ENCODE assay signal across 13 cellular contexts in the genomic region with DNA sequence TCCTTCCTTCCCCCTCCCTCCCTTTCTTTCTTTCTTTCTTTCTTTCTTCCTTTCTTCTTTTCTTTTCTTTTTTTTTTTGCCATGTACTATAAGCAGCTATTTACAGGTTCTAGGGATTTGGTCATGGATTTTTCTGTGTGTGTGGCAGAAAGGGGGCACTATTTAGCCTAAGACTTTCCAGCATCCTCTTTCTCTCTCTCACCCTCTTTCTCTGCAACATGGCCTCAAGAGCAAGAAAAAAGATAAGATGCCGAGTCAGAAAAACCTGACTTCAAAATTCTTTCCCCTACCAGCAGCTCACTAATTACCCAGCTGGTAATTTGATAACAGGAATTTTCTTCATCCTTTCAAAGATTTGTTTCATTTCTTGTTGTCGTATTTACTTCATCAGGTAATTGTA.
DNase-seq lines count a peak whose midpoint lies in the region; ATAC-seq and TF ChIP-seq lines count a peak whose summit lies in the region.
"Had no signal": no experiment of that assay in that cellular context is flagged by ENCODE, and none has a peak within 500 bp of the region (broad histone marks: within the 10 kb centered on the region; RNA-seq: fewer than 3 reads in every experiment).

No MANE protein-coding gene starts in this region.

- H3K9ac ChIP-seq in SK-N-MC (ENCODE audit: insufficient read length) (no peak overlapping the region), subcutaneous abdominal adipose tissue (ENCODE audit: low read length in 5 of 5) (no peak overlapping the region)

- H3K9me3 ChIP-seq in SK-N-MC (ENCODE audit: low read depth, low read length) = no peaks in the 10 kb centered on the region
- H3K9me3 ChIP-seq in subcutaneous abdominal adipose tissue (ENCODE audit: control insufficient read depth in 5 of 5, low read length in 5 of 5) = peaks cover 0 to 2% (median 0%) of the 10 kb centered on the region in 5 donors
- no peaks in the 10 kb centered on the region for H3K9me3 ChIP-seq in transverse colon

- DNase-seq in NCI-H1092 treated with DMSO at 0.1 percent for 48 hours (lab: John Stamatoyannopoulos, UW) (peak; percentile 3), NCI-H1092 (lab: John Stamatoyannopoulos, UW) (no peak), SK-N-MC (ENCODE audit: low read depth, low spot score) (no peak), fibroblast of pulmonary artery (ENCODE audit: low read depth) (peak; percentile 28), HK-2 (ENCODE audit: unreplicated experiment) (no peak), transverse colon (no peak)
- DNase-seq: 8988T; activated CD4-positive, alpha-beta T cell treated with anti-CD3 and anti-CD28 coated beads for 48 hours; kidney glomerular epithelial cell; NCI-H1694 treated with DMSO at 0.1 percent for 48 hours; nephron progenitor cell had no signal

- peak overlapping the region; percentile 80 for H3K27ac ChIP-seq in SK-N-MC
- H3K27ac ChIP-seq in subcutaneous abdominal adipose tissue (ENCODE audit: low read depth, low read length) = peak overlapping the region; percentile 17
- H3K27ac ChIP-seq in transverse colon = no peak overlapping the region

- H3K4me1 ChIP-seq in subcutaneous abdominal adipose tissue (ENCODE audit: control insufficient read depth in 5 of 5, insufficient read depth in 5 of 5, low read length in 5 of 5) (peaks cover 6 to 43% (median 35%) of the 10 kb centered on the region in 5 donors), transverse colon (peaks cover 0 to 21% (median 2%) of the 10 kb centered on the region in 4 donors)

- TF ChIP-seq EP300 in transverse colon (IDR thresholded peaks at IDR 0.05; ENCODE audit: low read depth) = no peak

- no peak overlapping the region for H3K4me3 ChIP-seq in SK-N-MC
- no peak overlapping the region for H3K4me3 ChIP-seq in fibroblast of pulmonary artery (replicated peaks; ENCODE audit: low read depth, low read length)
- no peak overlapping the region for H3K4me3 ChIP-seq in subcutaneous abdominal adipose tissue (ENCODE audit: low read depth in 1 of 5, low read length in 5 of 5)
- H3K4me3 ChIP-seq in transverse colon = no peak overlapping the region

- intact Hi-C loops in transverse colon (cut with DNase I; ENCODE audit: low total_unique reads) = no loop called here

- ATAC-seq in GM19463 (IDR thresholded peaks at IDR 0.05; ENCODE audit: unreplicated experiment) = no peak

- H3K27me3 ChIP-seq in subcutaneous abdominal adipose tissue (ENCODE audit: control insufficient read depth in 5 of 5, insufficient read depth in 4 of 5, low read length in 5 of 5) = no peaks in the 10 kb centered on the region
- H3K27me3 ChIP-seq in transverse colon = no peaks in the 10 kb centered on the region

- WGBS in transverse colon (ENCODE audit: low coverage in 1 of 2), 2 donors = 83 to 88% methylated on average over 2 of the region's 2 CpGs

- H3K36me3 ChIP-seq in SK-N-MC (ENCODE audit: insufficient read depth, low read length) (no peaks in the 10 kb centered on the region), subcutaneous abdominal adipose tissue (ENCODE audit: control insufficient read depth in 5 of 5, insufficient read depth in 5 of 5, low read length in 5 of 5) (no peaks in the 10 kb centered on the region), transverse colon (no peaks in the 10 kb centered on the region)

- in situ Hi-C loops in transverse colon (cut with MboI; ENCODE audit: low pct_ligation_motif_present in 1 of 4, low pct_unique_long_range_greater_than_20kb in 1 of 4, low sequenced_read_pairs in 3 of 4) = no loop called here

- TF ChIP-seq CTCF in fibroblast of pulmonary artery (IDR thresholded peaks at IDR 0.05; ENCODE audit: low read length, missing control alignments) = peak; percentile 8
- TF ChIP-seq CTCF in transverse colon (IDR thresholded peaks at IDR 0.05) = no peak

- TF ChIP-seq POLR2A in transverse colon (IDR thresholded peaks at IDR 0.05) = no peak

Comparison
In these comparisons a context has a peak if more than half of its experiments do, and no peak if none do; other contexts are left out.
1. DNase-seq: peak in NCI-H1092 treated with DMSO at 0.1 percent for 48 hours (single experiment) and fibroblast of pulmonary artery (single experiment); none in NCI-H1092 (single experiment), SK-N-MC (single experiment), HK-2 (single experiment) and transverse colon (single experiment).
2. H3K27ac ChIP-seq: peak in SK-N-MC (single experiment) and subcutaneous abdominal adipose tissue (single experiment); none in transverse colon (0 of 4).